Comparison of ENCODE assay signal across 14 cellular contexts in the genomic region with DNA sequence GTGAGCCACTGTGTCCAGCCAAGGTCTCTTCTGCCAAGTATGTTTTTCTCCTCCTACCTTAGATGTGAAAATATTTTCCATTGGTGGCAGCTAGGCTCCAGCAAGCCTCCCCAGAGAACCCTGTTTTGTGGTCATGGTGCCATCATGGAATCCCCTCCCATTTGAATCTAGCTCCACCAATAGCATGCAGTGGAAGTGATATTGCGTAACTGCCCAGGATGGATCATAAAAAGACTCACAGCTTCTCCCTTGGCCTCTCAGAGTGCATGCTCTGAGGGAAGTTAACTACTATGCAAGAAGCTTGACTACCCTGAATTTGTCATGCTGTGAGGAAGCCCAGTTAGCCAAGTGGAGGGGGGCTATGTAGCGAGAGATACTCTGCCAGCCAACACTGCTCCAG.
"Had no signal": no experiment of that assay in that cellular context is flagged by ENCODE, and none has a peak within 500 bp of the region (broad histone marks: within the 10 kb centered on the region; RNA-seq: fewer than 3 reads in every experiment).

No MANE protein-coding gene starts in this region.

- H3K9me3 Mint-ChIP-seq: stimulated activated memory B cell treated with anti-CD40 and anti-IgM and Interleukin-4, amounts not matched to agents 10 μg/mL and 1 μg/mL and 100 μg/mL, for 72 hours had no signal

- H3K9me3 ChIP-seq: colonic mucosa, gastrocnemius medialis, psoas muscle, transverse colon had no signal

- H3K36me3 Mint-ChIP-seq: stimulated activated memory B cell treated with anti-CD40 and anti-IgM and Interleukin-4, amounts not matched to agents 10 μg/mL and 1 μg/mL and 100 μg/mL, for 72 hours had no signal

- H3K27ac ChIP-seq: colonic mucosa, gastrocnemius medialis, heart right ventricle, psoas muscle, spleen, transverse colon had no signal

- H3K27ac Mint-ChIP-seq: nephron progenitor cell had no signal

- H3K4me1 ChIP-seq: colonic mucosa, gastrocnemius medialis, psoas muscle, transverse colon had no signal

- H3K27me3 Mint-ChIP-seq: stimulated activated memory B cell treated with anti-CD40 and anti-IgM and Interleukin-4, amounts not matched to agents 10 μg/mL and 1 μg/mL and 100 μg/mL, for 72 hours had no signal

- ATAC-seq: gastrocnemius medialis; heart right ventricle; psoas muscle; sciatic nerve; stimulated activated memory B cell treated with anti-CD40 and anti-IgM and Interleukin-4, amounts not matched to agents 10 μg/mL and 1 μg/mL and 100 μg/mL, for 72 hours had no signal

- DNase-seq: activated CD4-positive, alpha-beta T cell treated with anti-CD3 and anti-CD28 coated beads, Interleukin-2, amount 50 U/mL, for 1 hour; activated gamma-delta T cell; activated T-cell treated with anti-CD3 and anti-CD28 coated beads, Interleukin-2, amount 50 U/mL, for 1 hour; colonic mucosa; gastrocnemius medialis; heart right ventricle; nephron progenitor cell; psoas muscle; spleen; stimulated activated CD4-positive, alpha-beta T cell treated with anti-CD3 and anti-CD28 coated beads, Interleukin-1b, Interleukin-23, amount 100 ng/mL, for 48 hours; substantia nigra; transverse colon had no signal

- H3K4me3 Mint-ChIP-seq: nephron progenitor cell; stimulated activated memory B cell treated with anti-CD40 and anti-IgM and Interleukin-4, amounts not matched to agents 10 μg/mL and 1 μg/mL and 100 μg/mL, for 72 hours had no signal

- H3K4me3 ChIP-seq: colonic mucosa, gastrocnemius medialis, heart right ventricle, psoas muscle, spleen, transverse colon had no signal

- H3K27me3 ChIP-seq: colonic mucosa, transverse colon had no signal
